ENCODE assay signal across 18 cellular contexts in genomic region chr14:94334837-94335236, GRCh38. TPM values are rescaled to one million over a fixed set of nuclear protein-coding genes. Genes with fewer than 3 reads are reported as not detected.
DNase-seq lines count a peak whose midpoint lies in the region; ATAC-seq and TF ChIP-seq lines count a peak whose summit lies in the region.
"Had no signal": no experiment of that assay in that cellular context is flagged by ENCODE, and none has a peak within 500 bp of the region (broad histone marks: within the 10 kb centered on the region; RNA-seq: fewer than 3 reads in every experiment).

No MANE protein-coding gene starts in this region.

- CTCF ChIA-PET in MCF 10A (lab: Yijun Ruan, JAX): interaction anchor here (1.1 kb wide), 1 partner anchor 10 kb away, joined by 4 read pairs; no protein-coding TSS in a partner anchor

- no peak overlapping the region for H3K4me3 ChIP-seq in breast epithelium
- H3K4me3 ChIP-seq in choroid plexus epithelial cell (ENCODE audit: low read depth, low read length): no peak overlapping the region
- no peak overlapping the region for H3K4me3 ChIP-seq in tibial artery
- H3K4me3 ChIP-seq: GM12878, PC-9 had no signal

- H3K4me1 ChIP-seq in breast epithelium (no peaks in the 10 kb centered on the region), tibial artery (no peaks in the 10 kb centered on the region)

- H3K36me3 ChIP-seq in breast epithelium (no peaks in the 10 kb centered on the region), tibial artery (no peaks in the 10 kb centered on the region)

- H3K9me3 ChIP-seq in breast epithelium: no peaks in the 10 kb centered on the region
- H3K9me3 ChIP-seq in tibial artery: no peaks in the 10 kb centered on the region

- H3K27me3 ChIP-seq in breast epithelium (no peaks in the 10 kb centered on the region), tibial artery (no peaks in the 10 kb centered on the region)

- TF ChIP-seq CTCF in MCF 10A (IDR thresholded peaks at IDR 0.05; ENCODE audit: unreplicated experiment): no peak
- no peak for TF ChIP-seq CTCF in breast epithelium (IDR thresholded peaks at IDR 0.05)
- no peak for TF ChIP-seq CTCF in choroid plexus epithelial cell (conservative IDR thresholded peaks at IDR 0.05; ENCODE audit: low read depth, low read length)
- TF ChIP-seq CTCF in tibial artery (IDR thresholded peaks at IDR 0.05): no peak

- TF ChIP-seq POLR2A in breast epithelium (IDR thresholded peaks at IDR 0.05): no peak

- intact Hi-C loops in MCF 10A (cut with micrococcal nuclease) (no loop called here), breast epithelium (cut with DNase I; ENCODE audit: low total_unique reads) (loop anchor here (10.0 kb wide), 1 partner anchor 400 kb away; no protein-coding TSS in a partner anchor), tibial artery (cut with DNase I; ENCODE audit: low total_unique reads) (no loop called here)

- H3K36me3 Mint-ChIP-seq in MCF 10A (ENCODE audit: insufficient read depth, unreplicated experiment): no peaks in the 10 kb centered on the region

- H3K27me3 Mint-ChIP-seq in MCF 10A (ENCODE audit: insufficient read depth, unreplicated experiment): no peaks in the 10 kb centered on the region

- DNase-seq in MCF 10A (ENCODE audit: unreplicated experiment): peak; percentile 77
- DNase-seq in breast epithelium (ENCODE audit: low spot score in 2 of 2): no peak
- peak; percentile 36 for DNase-seq in choroid plexus epithelial cell (ENCODE audit: low read depth)
- peak; percentile 30 for DNase-seq in iris pigment epithelial cell (ENCODE audit: low read depth)
- no peak for DNase-seq in activated CD4-positive, alpha-beta T cell treated with anti-CD3 and anti-CD28 coated beads, Interleukin-2, amount 50 U/mL, for 48 hours
- no peak for DNase-seq in NCI-H146 (lab: John Stamatoyannopoulos, UW)
- DNase-seq in tibial artery: no peak
- DNase-seq: C1 segment of cervical spinal cord, NCI-H1436 treated with DMSO at 0.1 percent for 48 hours, NCI-H226, NCI-H526, PC-9, SIG-M5 had no signal

- no TSS peak for BruUV-seq in MCF 10A (replicated peaks; lab: Mats Ljungman, UMichigan)

- H3K4me1 Mint-ChIP-seq in MCF 10A (ENCODE audit: insufficient read depth, unreplicated experiment): peaks cover 23% of the 10 kb centered on the region

- POLR2A ChIA-PET in MCF 10A (lab: Yijun Ruan, JAX): interaction anchor here (0.7 to 4.0 kb wide), 5 partner anchors 10 to 1407 kb away, joined by 3 to 29 read pairs (median 10); no protein-coding TSS in a partner anchor

- H3K27ac ChIP-seq in breast epithelium (no peak overlapping the region), tibial artery (no peak overlapping the region)
- H3K27ac ChIP-seq: PC-9 had no signal

- ATAC-seq in GM18858 (IDR thresholded peaks at IDR 0.05; ENCODE audit: unreplicated experiment): no peak
- ATAC-seq: GM12878, HCT116 had no signal

- H3K27ac Mint-ChIP-seq in MCF 10A (ENCODE audit: low read depth, unreplicated experiment): peak overlapping the region; percentile 90

- H3K9me3 Mint-ChIP-seq in MCF 10A (ENCODE audit: unreplicated experiment): no peaks in the 10 kb centered on the region

- no peak overlapping the region for H3K4me3 Mint-ChIP-seq in MCF 10A (ENCODE audit: unreplicated experiment)

RNA-seq across cellular contexts. Expression of gene SERPINA6, which starts 11.7 kb away (rescaled TPM):
- total RNA-seq in MCF 10A (2022) (not detected in 2 replicates), breast epithelium (10 to 100 TPM in 1 of 3 donors, 1 to 10 TPM in 1, not detected in 1; 1.2 to 12.5 TPM)
- total RNA-seq: G401, PC-9 had no signal

RNA-seq across cellular contexts. Expression of gene SERPINA2, which starts 31.7 kb away (rescaled TPM):
- not detected in 2 replicates for total RNA-seq in MCF 10A (2022)
- not detected for total RNA-seq in breast epithelium
- total RNA-seq: G401, GM12878, HT-29, PC-9 had no signal

RNA-seq across cellular contexts. Expression of gene SERPINA10, which starts 41.8 kb away (rescaled TPM):
- total RNA-seq in MCF 10A (2022): not detected in 2 replicates
- total RNA-seq in breast epithelium: not detected
- total RNA-seq: G401, GM12878, HT-29, PC-9 had no signal

RNA-seq across cellular contexts. Expression of gene SERPINA1, which starts 53.6 kb away (rescaled TPM):
- total RNA-seq in MCF 10A (2022): 38.1 and 42.5 TPM in 2 replicates
- 100 to 1,000 TPM in 1 of 3 donors, 10 to 100 TPM in 1, 1 to 10 TPM in 1; 7.5 to 200 (median 42.6) TPM for total RNA-seq in breast epithelium
- total RNA-seq: G401, PC-9 had no signal

Comparison
In these comparisons a context has a peak if more than half of its experiments do, and no peak if none do; other contexts are left out.
1. DNase-seq: peak in MCF 10A (single experiment), choroid plexus epithelial cell (single experiment) and iris pigment epithelial cell (single experiment); none in breast epithelium (0 of 2), activated CD4-positive, alpha-beta T cell treated with anti-CD3 and anti-CD28 coated beads, Interleukin-2, amount 50 U/mL, for 48 hours (0 of 2), NCI-H146 (single experiment) and tibial artery (0 of 2).